ENCODE assay signal across 25 cellular contexts in the genomic region with DNA sequence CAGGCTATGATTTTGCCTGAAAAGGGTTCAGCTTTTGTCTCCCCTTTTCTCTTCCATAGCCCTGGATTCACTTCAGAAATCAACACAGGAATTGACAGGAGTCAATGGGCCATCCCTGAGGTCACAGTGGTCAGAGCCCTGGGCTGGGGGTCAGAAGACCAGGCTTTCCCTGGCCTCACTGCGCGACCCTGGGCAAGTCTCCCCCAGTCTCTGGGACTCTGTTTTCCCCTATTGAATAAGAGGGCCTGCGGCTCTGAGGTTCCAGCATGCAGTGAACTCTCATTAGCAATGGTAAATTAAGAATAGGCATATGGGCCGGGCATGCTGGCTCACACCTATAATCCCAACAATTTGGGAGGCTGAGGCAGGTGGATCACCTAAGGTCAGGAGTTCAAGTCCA. TPM values are rescaled to one million over a fixed set of nuclear protein-coding genes. Genes with fewer than 3 reads are reported as not detected.
"Had no signal": no experiment of that assay in that cellular context is flagged by ENCODE, and none has a peak within 500 bp of the region (broad histone marks: within the 10 kb centered on the region; RNA-seq: fewer than 3 reads in every experiment).

No MANE protein-coding gene starts in this region.

- DNase-seq: activated CD4-positive, alpha-beta memory T cell treated with anti-CD3 and anti-CD28 coated beads for 36 hours; activated CD4-positive, alpha-beta T cell treated with anti-CD3 and anti-CD28 coated beads for 48 hours; activated CD4-positive, CD25-positive, alpha-beta regulatory T cell treated with anti-CD3 and anti-CD28 coated beads, Interleukin-2, amount 50 U/mL, for 72 hours; activated CD8-positive, alpha-beta memory T cell treated with anti-CD3 and anti-CD28 coated beads for 24 hours; activated gamma-delta T cell treated with Interleukin-2 at 50 U/mL for 16 hours; activated naive CD4-positive, alpha-beta T cell treated with anti-CD3 and anti-CD28 coated beads, Interleukin-2, amount 10 ng/mL, durations not matched to agents 7 days and 5 days; activated naive CD8-positive, alpha-beta T cell treated with anti-CD3 and anti-CD28 coated beads for 36 hours; activated T-cell treated with anti-CD3 and anti-CD28 coated beads, Interleukin-2, amount 50 U/mL, for 4 hours; brain microvascular endothelial cell; Kasumi-1; NCI-H1105 treated with DMSO at 0.1 percent for 48 hours; NCI-H1436 treated with DMSO at 0.1 percent for 48 hours; NCI-H187; NCI-H2081; NCI-H446; NCI-H524; PC-3; SIG-M5; T-helper 17 cell; T-helper 9 cell had no signal

- H3K36me3 ChIP-seq: brain microvascular endothelial cell, cardiac muscle cell had no signal

- H3K27me3 ChIP-seq: brain microvascular endothelial cell had no signal

- H3K27ac ChIP-seq: brain microvascular endothelial cell, cardiac muscle cell had no signal

- H3K4me3 ChIP-seq: cardiac muscle cell, K562 had no signal

- FAIRE-seq: K562, RCC 7860 had no signal

- ATAC-seq: activated T-cell treated with anti-CD3 and anti-CD28 coated beads, Interleukin-2, amount 50 U/mL, for 4 hours; K562; PC-3; T-helper 17 cell; WTC11 had no signal

RNA-seq across cellular contexts. Expression of a gene that starts 30.7 kb away (rescaled TPM):
- total RNA-seq: activated CD4-positive, alpha-beta memory T cell treated with anti-CD3 and anti-CD28 coated beads for 36 hours; activated naive CD8-positive, alpha-beta T cell treated with anti-CD3 and anti-CD28 coated beads for 36 hours; activated T-cell treated with anti-CD3 and anti-CD28 coated beads, Interleukin-2, amount 50 U/mL, for 4 hours; K562; PC-3; T-helper 17 cell had no signal
- polyA plus RNA-seq: adipose tissue, cardiac muscle cell, K562 had no signal
